21 cellular contexts compared by ENCODE assay signal in genomic region chr16:9824191-9824590, GRCh38.
"Had no signal": no experiment of that assay in that cellular context is flagged by ENCODE, and none has a peak within 500 bp of the region (broad histone marks: within the 10 kb centered on the region; RNA-seq: fewer than 3 reads in every experiment).

No MANE protein-coding gene starts in this region.

- H3K27ac ChIP-seq: colonic mucosa, esophagus squamous epithelium, gastrocnemius medialis, heart right ventricle, left lung, lower lobe of right lung had no signal

- H3K9me3 Mint-ChIP-seq: dendritic cell treated with granulocyte-macrophage colony-stimulating factor and Interleukin-4, amounts not matched to agents 40 ng/mL and 50 ng/mL, for 4 days; effector memory CD8-positive, alpha-beta T cell; memory B cell; mesothelial cell of epicardium had no signal

- H3K9me3 ChIP-seq: colonic mucosa, esophagus squamous epithelium, gastrocnemius medialis, heart right ventricle, left lung, lower lobe of right lung, mucosa of descending colon had no signal

- H3K36me3 Mint-ChIP-seq: memory B cell, mesothelial cell of epicardium, naive B cell had no signal

- H3K4me1 ChIP-seq: colonic mucosa, esophagus squamous epithelium, gastrocnemius medialis, heart right ventricle, left lung, lower lobe of right lung had no signal

- H3K27me3 ChIP-seq: colonic mucosa, esophagus squamous epithelium had no signal

- H3K4me3 Mint-ChIP-seq: dendritic cell treated with granulocyte-macrophage colony-stimulating factor and Interleukin-4, amounts not matched to agents 40 ng/mL and 50 ng/mL, for 4 days; effector memory CD8-positive, alpha-beta T cell; memory B cell; mesothelial cell of epicardium; naive B cell had no signal

- H3K27ac Mint-ChIP-seq: dendritic cell treated with granulocyte-macrophage colony-stimulating factor and Interleukin-4, amounts not matched to agents 40 ng/mL and 50 ng/mL, for 4 days; effector memory CD8-positive, alpha-beta T cell; memory B cell; mesothelial cell of epicardium had no signal

- H3K36me3 ChIP-seq: colonic mucosa, esophagus squamous epithelium, gastrocnemius medialis, heart right ventricle, left lung, lower lobe of right lung had no signal

- H3K4me1 Mint-ChIP-seq: memory B cell, naive B cell had no signal

- ATAC-seq: effector memory CD8-positive, alpha-beta T cell; gastrocnemius medialis; heart right ventricle; left lung; left ventricle myocardium superior; lower lobe of right lung; mucosa of descending colon had no signal

- DNase-seq: colonic mucosa; cortex of kidney; effector CD8-positive, alpha-beta T cell; effector memory CD8-positive, alpha-beta T cell; esophagus squamous epithelium; foreskin fibroblast; foreskin melanocyte; gastrocnemius medialis; glutamatergic neuron; head of caudate nucleus; heart right ventricle; hippocampal formation; left cardiac atrium; left lung; left ventricle myocardium superior; lower lobe of right lung; mucosa of descending colon; naive B cell had no signal

- H3K27me3 Mint-ChIP-seq: dendritic cell treated with granulocyte-macrophage colony-stimulating factor and Interleukin-4, amounts not matched to agents 40 ng/mL and 50 ng/mL, for 4 days; effector memory CD8-positive, alpha-beta T cell had no signal

- H3K4me3 ChIP-seq: colonic mucosa, esophagus squamous epithelium, gastrocnemius medialis, heart right ventricle, left lung, lower lobe of right lung, mucosa of descending colon had no signal
